20 cellular contexts compared by ENCODE assay signal in the genomic region with DNA sequence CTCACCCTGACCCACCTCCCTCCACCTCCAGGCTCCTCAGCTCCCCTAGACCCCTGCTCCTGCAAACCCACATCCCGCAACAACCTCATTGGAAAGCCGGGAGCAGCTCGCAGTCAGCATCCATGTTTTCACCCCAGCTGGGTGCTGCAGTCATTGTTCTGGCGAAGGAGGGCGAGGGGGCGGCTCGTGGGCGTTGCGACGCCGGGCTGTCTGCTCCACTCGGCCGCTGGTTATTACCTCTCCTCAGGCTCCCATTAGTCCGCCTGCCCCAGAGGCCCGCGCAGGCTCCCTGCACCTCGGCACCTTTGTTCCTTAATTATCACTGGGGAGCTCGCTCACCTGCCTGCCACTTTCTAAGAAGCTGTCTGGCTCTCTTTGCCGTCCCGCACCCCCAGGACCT. TPM values are rescaled to one million over a fixed set of nuclear protein-coding genes. Genes with fewer than 3 reads are reported as not detected.
DNase-seq lines count a peak whose midpoint lies in the region; ATAC-seq and TF ChIP-seq lines count a peak whose summit lies in the region.
"Had no signal": no experiment of that assay in that cellular context is flagged by ENCODE, and none has a peak within 500 bp of the region (broad histone marks: within the 10 kb centered on the region; RNA-seq: fewer than 3 reads in every experiment).

No MANE protein-coding gene starts in this region.

- peaks cover 25% of the 10 kb centered on the region for H3K4me1 Mint-ChIP-seq in endodermal cell
- peaks cover 2% of the 10 kb centered on the region for H3K4me1 Mint-ChIP-seq in T-helper 17 cell
- H3K4me1 Mint-ChIP-seq: naive thymus-derived CD4-positive, alpha-beta T cell had no signal

- H3K4me3 ChIP-seq in endodermal cell (ENCODE audit: low read length) (no peak overlapping the region), adrenal gland (no peak overlapping the region)

- H3K27me3 Mint-ChIP-seq in endodermal cell (ENCODE audit: insufficient read depth) (peaks cover 54% of the 10 kb centered on the region), T-helper 17 cell (peaks cover 69% of the 10 kb centered on the region)

- H3K4me3 Mint-ChIP-seq in endodermal cell (no peak overlapping the region), T-helper 17 cell (no peak overlapping the region)
- H3K4me3 Mint-ChIP-seq: activated naive CD4-positive, alpha-beta T cell treated with anti-CD3 and anti-CD28 coated beads for 36 hours; activated T-cell treated with anti-CD3 and anti-CD28 coated beads, Interleukin-2, amount 50 U/mL, for 4 hours; naive thymus-derived CD4-positive, alpha-beta T cell had no signal

- ATAC-seq in T-helper 17 cell = no peak
- ATAC-seq: activated T-cell treated with anti-CD3 and anti-CD28 coated beads, Interleukin-2, amount 50 U/mL, for 4 hours; naive thymus-derived CD4-positive, alpha-beta T cell; SK-N-SH treated with all-trans-retinoic acid at 6 μM for 48 hours had no signal

- no peak overlapping the region for H3K9ac ChIP-seq in endodermal cell (ENCODE audit: extremely low read depth, low read length, poor library complexity, severe bottlenecking)

- H3K9me3 ChIP-seq in endodermal cell (ENCODE audit: control insufficient read depth, low read length) = no peaks in the 10 kb centered on the region
- H3K9me3 ChIP-seq in T-helper 17 cell (ENCODE audit: control insufficient read depth, low read length, poor library complexity, severe bottlenecking) = no peaks in the 10 kb centered on the region
- no peaks in the 10 kb centered on the region for H3K9me3 ChIP-seq in adrenal gland (replicated peaks in 1 of 3)

- H3K36me3 Mint-ChIP-seq in endodermal cell (ENCODE audit: low read depth) (no peaks in the 10 kb centered on the region), T-helper 17 cell (ENCODE audit: low read depth) (peaks cover 5% of the 10 kb centered on the region)
- H3K36me3 Mint-ChIP-seq: naive thymus-derived CD4-positive, alpha-beta T cell had no signal

- H3K36me3 ChIP-seq in endodermal cell (ENCODE audit: control insufficient read depth, insufficient read depth, low read length) (no peaks in the 10 kb centered on the region), adrenal gland (replicated peaks in 1 of 2) (no peaks in the 10 kb centered on the region)

- no peak for TF ChIP-seq POLR2A in adrenal gland (IDR thresholded peaks at IDR 0.05)

- H3K27me3 ChIP-seq in endodermal cell (ENCODE audit: control insufficient read depth, insufficient read depth, low read length, poor library complexity, severe bottlenecking) (no peaks in the 10 kb centered on the region), adrenal gland (no peaks in the 10 kb centered on the region)

- H3K27ac ChIP-seq in endodermal cell (ENCODE audit: low read depth, low read length) (no peak overlapping the region), adrenal gland (no peak overlapping the region)

- WGBS in endodermal cell (ENCODE audit: insufficient coverage in 1 of 2, insufficient read length in 1 of 2), 2 experiments = 51 to 56% methylated on average over 17 to 20 of the region's 20 CpGs
- 35 to 46% (median 43%) methylated on average over 12 to 20 of the region's 20 CpGs for WGBS in adrenal gland, 4 donors

- intact Hi-C loops in adrenal gland (cut with DNase I) = loop anchor here in 1 of 2 donors (10.0 kb wide), 1 partner anchor 960 kb away; no protein-coding TSS in a partner anchor

- H3K27ac Mint-ChIP-seq in endodermal cell = no peak overlapping the region
- no peak overlapping the region for H3K27ac Mint-ChIP-seq in T-helper 17 cell
- H3K27ac Mint-ChIP-seq: activated naive CD4-positive, alpha-beta T cell treated with anti-CD3 and anti-CD28 coated beads for 36 hours; naive thymus-derived CD4-positive, alpha-beta T cell had no signal

- DNase-seq in NCI-H748 (lab: John Stamatoyannopoulos, UW; ENCODE audit: unreplicated experiment) (peak; percentile 43), NCI-H748 treated with DMSO at 0.1 percent for 48 hours (lab: John Stamatoyannopoulos, UW) (no peak), NCI-H2107 treated with DMSO at 0.1 percent for 48 hours (lab: John Stamatoyannopoulos, UW; ENCODE audit: unreplicated experiment) (peak; percentile 38), endodermal cell (peak; percentile 75), retina (peak; percentile 50), T-helper 17 cell (no peak), adrenal gland (no peak), SW 1271 (lab: John Stamatoyannopoulos, UW) (no peak)
- DNase-seq: activated CD4-positive, CD25-positive, alpha-beta regulatory T cell treated with anti-CD3 and anti-CD28 coated beads, Interleukin-2, amount 50 U/mL, for 72 hours; activated naive CD4-positive, alpha-beta T cell treated with anti-CD3 and anti-CD28 coated beads for 36 hours; activated T-cell treated with anti-CD3 and anti-CD28 coated beads, Interleukin-2, amount 50 U/mL, for 4 hours; Calu3; central memory CD4-positive, alpha-beta T cell; erythroblast; foreskin melanocyte; hypothalamus; naive thymus-derived CD4-positive, alpha-beta T cell; NCI-H345 had no signal

- H3K9me3 Mint-ChIP-seq in endodermal cell = no peaks in the 10 kb centered on the region
- H3K9me3 Mint-ChIP-seq: activated naive CD4-positive, alpha-beta T cell treated with anti-CD3 and anti-CD28 coated beads for 36 hours; activated T-cell treated with anti-CD3 and anti-CD28 coated beads, Interleukin-2, amount 50 U/mL, for 4 hours had no signal

- TF ChIP-seq CTCF in endodermal cell (conservative IDR thresholded peaks at IDR 0.05) (no peak), adrenal gland (IDR thresholded peaks at IDR 0.05) (no peak)

- H3K4me1 ChIP-seq in endodermal cell (ENCODE audit: control insufficient read depth, insufficient read depth, low read length) (peaks cover 7% of the 10 kb centered on the region), adrenal gland (replicated peaks in 1 of 2) (peaks cover 0 to 7% of the 10 kb centered on the region in 2 donors)

RNA-seq across cellular contexts. Expression of gene DLX4, which starts 24.5 kb away (rescaled TPM):
- 1 to 10 TPM; 1.6 to 2.1 TPM for total RNA-seq in endodermal cell
- 0.64 TPM for polyA plus RNA-seq in endodermal cell (2013, experiment 1 of 2)
- 0.79 TPM for polyA plus RNA-seq in endodermal cell (2013, experiment 2 of 2)
- total RNA-seq in T-helper 17 cell = under 1 TPM in 1 of 2 donors, not detected in 1; 0.68 TPM
- under 1 TPM in 5 of 8 donors, not detected in 3; 0.18 to 0.96 (median 0.27) TPM for total RNA-seq in adrenal gland
- under 1 TPM; 0.10 to 0.48 (median 0.11) TPM for polyA plus RNA-seq in adrenal gland
- polyA plus RNA-seq: naive thymus-derived CD4-positive, alpha-beta T cell had no signal

RNA-seq across cellular contexts. Expression of gene DLX3, which starts 50.6 kb away (rescaled TPM):
- total RNA-seq in endodermal cell (1 to 10 TPM in 1 of 2 donors, under 1 TPM in 1; 0.58 to 1.4 TPM), T-helper 17 cell (not detected), adrenal gland (under 1 TPM in 5 of 8 donors, not detected in 3; 0.36 to 0.83 (median 0.49) TPM)
- polyA plus RNA-seq in endodermal cell (2013, experiment 1 of 2) = 1.2 TPM
- 1.5 TPM for polyA plus RNA-seq in endodermal cell (2013, experiment 2 of 2)
- polyA plus RNA-seq in adrenal gland = under 1 TPM; 0.07 to 0.24 (median 0.13) TPM
- total RNA-seq: A172; activated naive CD4-positive, alpha-beta T cell treated with anti-CD3 and anti-CD28 coated beads for 36 hours; Calu3; naive thymus-derived CD4-positive, alpha-beta T cell had no signal
- polyA plus RNA-seq: naive thymus-derived CD4-positive, alpha-beta T cell had no signal

Comparison
In these comparisons a context has a peak if more than half of its experiments do, and no peak if none do; other contexts are left out.
1. DNase-seq: peak in NCI-H748 (single experiment), NCI-H2107 treated with DMSO at 0.1 percent for 48 hours (single experiment), endodermal cell (single experiment) and retina (single experiment); none in NCI-H748 treated with DMSO at 0.1 percent for 48 hours (single experiment), T-helper 17 cell (0 of 3), adrenal gland (0 of 7) and SW 1271 (0 of 2).